Comparison of ENCODE assay signal across 9 cellular contexts in genomic region chr3:192090586-192090985, GRCh38.
DNase-seq lines count a peak whose midpoint lies in the region; ATAC-seq and TF ChIP-seq lines count a peak whose summit lies in the region.
"Had no signal": no experiment of that assay in that cellular context is flagged by ENCODE, and none has a peak within 500 bp of the region (broad histone marks: within the 10 kb centered on the region; RNA-seq: fewer than 3 reads in every experiment).

No MANE protein-coding gene starts in this region.

- no peak overlapping the region for H2AFZ ChIP-seq in GM23248
- H2AFZ ChIP-seq: parathyroid adenoma had no signal

- intact Hi-C loops in body of pancreas (cut with DNase I) (no loop called here), adrenal gland (cut with DNase I) (no loop called here), prostate gland (cut with DNase I) (no loop called here)

- no peaks in the 10 kb centered on the region for H3K79me2 ChIP-seq in GM23248 (ENCODE audit: insufficient read depth)
- H3K79me2 ChIP-seq: parathyroid adenoma had no signal

- no peaks in the 10 kb centered on the region for H3K9me3 ChIP-seq in GM23248 (ENCODE audit: low read depth)
- H3K9me3 ChIP-seq in body of pancreas, result peaks cover 0 to 4% (median 0%) of the 10 kb centered on the region in 3 donors
- H3K9me3 ChIP-seq in adrenal gland (replicated peaks in 1 of 3), result peaks cover 0 to 4% (median 0%) of the 10 kb centered on the region in 3 donors
- no peaks in the 10 kb centered on the region for H3K9me3 ChIP-seq in prostate gland

- H3K4me3 ChIP-seq in astrocyte of the spinal cord (ENCODE audit: low read depth, low read length) (no peak overlapping the region), GM23248 (no peak overlapping the region), body of pancreas (no peak overlapping the region), adrenal gland (no peak overlapping the region), prostate gland (no peak overlapping the region)

- in situ Hi-C loops in astrocyte of the spinal cord (cut with HindIII; ENCODE audit: low sequenced_read_pairs) (no loop called here), GM23248 (cut with MboI) (no loop called here)

- H3K27ac ChIP-seq in GM23248, result no peak overlapping the region
- H3K27ac ChIP-seq in body of pancreas, result no peak overlapping the region
- no peak overlapping the region for H3K27ac ChIP-seq in adrenal gland
- H3K27ac ChIP-seq in prostate gland, result no peak overlapping the region
- H3K27ac ChIP-seq: parathyroid adenoma had no signal

- DNase-seq in GM10266 (ENCODE audit: extremely low spot score) (no peak), astrocyte of the spinal cord (ENCODE audit: low read depth, low spot score) (peak; percentile 12), GM23248 (no peak), body of pancreas (no peak), adrenal gland (no peak), prostate gland (ENCODE audit: low spot score) (no peak)

- no peak overlapping the region for H3K4me2 ChIP-seq in GM23248 (ENCODE audit: unreplicated experiment)

- H3K4me1 ChIP-seq in GM23248 (ENCODE audit: insufficient read depth), result no peaks in the 10 kb centered on the region
- no peaks in the 10 kb centered on the region for H3K4me1 ChIP-seq in body of pancreas
- H3K4me1 ChIP-seq in adrenal gland (replicated peaks in 1 of 2), result no peaks in the 10 kb centered on the region
- no peaks in the 10 kb centered on the region for H3K4me1 ChIP-seq in prostate gland (replicated peaks)
- H3K4me1 ChIP-seq: parathyroid adenoma had no signal

- ATAC-seq in GM19468 (IDR thresholded peaks at IDR 0.05; ENCODE audit: extremely low read depth, unreplicated experiment), result peak; percentile 44
- ATAC-seq in HG03135 (IDR thresholded peaks at IDR 0.05; ENCODE audit: unreplicated experiment), result peak; percentile 73
- ATAC-seq in body of pancreas, result no peak

- H4K20me1 ChIP-seq in GM23248 (ENCODE audit: insufficient read depth), result no peaks in the 10 kb centered on the region

- no peak overlapping the region for H3K9ac ChIP-seq in GM23248
- H3K9ac ChIP-seq: parathyroid adenoma had no signal

- no peaks in the 10 kb centered on the region for H3K9me2 ChIP-seq in GM23248 (ENCODE audit: insufficient read depth)

- no peaks in the 10 kb centered on the region for H3F3A ChIP-seq in GM23248 (ENCODE audit: insufficient read depth)

- TF ChIP-seq POLR2A in body of pancreas (IDR thresholded peaks at IDR 0.05) (no peak), adrenal gland (IDR thresholded peaks at IDR 0.05) (no peak), prostate gland (IDR thresholded peaks at IDR 0.05) (no peak)

- H3K27me3 ChIP-seq in GM23248 (replicated peaks; ENCODE audit: insufficient read depth) (no peaks in the 10 kb centered on the region), body of pancreas (no peaks in the 10 kb centered on the region), adrenal gland (no peaks in the 10 kb centered on the region), prostate gland (replicated peaks; ENCODE audit: insufficient read depth) (no peaks in the 10 kb centered on the region)

- TF ChIP-seq CTCF in GM10266 (IDR thresholded peaks at IDR 0.05; ENCODE audit: control insufficient read depth, insufficient read depth, low read depth, missing control alignments) (peak; percentile 57), astrocyte of the spinal cord (IDR thresholded peaks at IDR 0.05; ENCODE audit: low read depth, low read length) (no peak), body of pancreas (IDR thresholded peaks at IDR 0.05) (no peak), adrenal gland (IDR thresholded peaks at IDR 0.05) (no peak), prostate gland (IDR thresholded peaks at IDR 0.05) (no peak)

- H3K36me3 ChIP-seq in GM23248 (ENCODE audit: low read depth), result no peaks in the 10 kb centered on the region
- H3K36me3 ChIP-seq in body of pancreas (replicated peaks in 1 of 2; ENCODE audit: insufficient read depth in 1 of 2, low read depth in 2 of 2), result no peaks in the 10 kb centered on the region
- H3K36me3 ChIP-seq in adrenal gland (replicated peaks in 1 of 2), result no peaks in the 10 kb centered on the region
- no peaks in the 10 kb centered on the region for H3K36me3 ChIP-seq in prostate gland
